In genomic region chr3:33914731-33915389, GRCh38 we compare ENCODE assay signal across 1 cellular context.
TF ChIP-seq lines count a peak whose summit lies in the region.

No MANE protein-coding gene starts in this region.

TF ChIP-seq in K562, 482 proteins besides CTCF, POLR2A, EP300 and RAD21 (continued from another document and continues in another):
- TF ChIP-seq PRDM10 (IDR thresholded peaks at IDR 0.05; ENCODE audit: partially characterized antibody) (peak; percentile 75), ZKSCAN3 (CRISPR knock-in tag; IDR thresholded peaks at IDR 0.05) (no peak), JUN (IDR thresholded peaks at IDR 0.05; ENCODE audit: borderline replicate concordance, low read depth, low read length) (peak; percentile 2; the same call in 1 of the 2 replicates), JUN (CRISPR knock-in tag; IDR thresholded peaks at IDR 0.05; ENCODE audit: borderline replicate concordance) (no peak), KLF13 (tag; IDR thresholded peaks at IDR 0.05; ENCODE audit: borderline replicate concordance, low read depth) (peak; percentile 69; the same call in 1 of the 2 replicates), RB1 (IDR thresholded peaks at IDR 0.05; ENCODE audit: low read depth) (peak; percentile 52; the same call in 1 of the 2 replicates), NCOA6 (IDR thresholded peaks at IDR 0.05) (0 out of 2 replicates have a peak, but pooled peaks have one; percentile 25), CHD4 (IDR thresholded peaks at IDR 0.05; ENCODE audit: insufficient read depth, insufficient replicate concordance, low read depth, low read length, poor library complexity, severe bottlenecking) (peak; percentile 81), ZNF707 (CRISPR knock-in tag; conservative IDR thresholded peaks at IDR 0.05) (no peak), HMGN3 (IDR thresholded peaks at IDR 0.05; ENCODE audit: borderline replicate concordance, extremely low read depth, insufficient read length, low read depth, low read length) (peak; percentile 85), ZBTB17 (CRISPR knock-in tag; IDR thresholded peaks at IDR 0.05) (0 out of 2 replicates have a peak, but pooled peaks have one; percentile 19), THAP7 (CRISPR knock-in tag; IDR thresholded peaks at IDR 0.05) (no peak), YBX1 (IDR thresholded peaks at IDR 0.05) (no peak), POLR2AphosphoS5 (IDR thresholded peaks at IDR 0.05; ENCODE audit: control insufficient read depth, insufficient read depth, low read depth, low read length) (peak; percentile 70; the same call in 1 of the 2 replicates), ZSCAN32 (CRISPR knock-in tag; IDR thresholded peaks at IDR 0.05) (no peak), NCOR1 (IDR thresholded peaks at IDR 0.05) (peak; percentile 83), NUFIP1 (IDR thresholded peaks at IDR 0.05; ENCODE audit: partially characterized antibody) (no peak), MBD1 (CRISPR knock-in tag; IDR thresholded peaks at IDR 0.05) (no peak), ZNF324 (CRISPR knock-in tag; IDR thresholded peaks at IDR 0.05) (no peak), PHF8 (IDR thresholded peaks at IDR 0.05; ENCODE audit: borderline replicate concordance, low read length) (no peak), NR2C1 (IDR thresholded peaks at IDR 0.05) (no peak), NR2C1 (tag; IDR thresholded peaks at IDR 0.05) (no peak), NELFE (IDR thresholded peaks at IDR 0.05; ENCODE audit: insufficient read depth, insufficient read length) (no peak), MAZ (CRISPR knock-in tag; conservative IDR thresholded peaks at IDR 0.05 in 1 of 2, IDR thresholded peaks at IDR 0.05 in 1 of 2) (peak; percentile 81 to 87), JUNB (CRISPR knock-in tag; conservative IDR thresholded peaks at IDR 0.05) (no peak), THRAP3 (IDR thresholded peaks at IDR 0.05; ENCODE audit: borderline replicate concordance) (no peak), ZNF239 (CRISPR knock-in tag; IDR thresholded peaks at IDR 0.05) (no peak), CHD2 (IDR thresholded peaks at IDR 0.05; ENCODE audit: low read depth, low read length) (0 out of 2 replicates have a peak, but pooled peaks have one; percentile 31), SMARCB1 (IDR thresholded peaks at IDR 0.05; ENCODE audit: insufficient read length, low read depth) (no peak), NFXL1 (CRISPR knock-in tag; IDR thresholded peaks at IDR 0.05) (no peak), DLX4 (CRISPR knock-in tag; IDR thresholded peaks at IDR 0.05) (no peak), PML (IDR thresholded peaks at IDR 0.05; ENCODE audit: low read length) (peak; percentile 60; the same call in 1 of the 2 replicates), ZNF146 (CRISPR knock-in tag; IDR thresholded peaks at IDR 0.05; ENCODE audit: unreplicated experiment) (no peak), ELF4 (CRISPR knock-in tag; IDR thresholded peaks at IDR 0.05) (no peak), XRCC4 (IDR thresholded peaks at IDR 0.05; ENCODE audit: extremely low read depth, insufficient read depth, insufficient read length) (no peak), SIX5 (IDR thresholded peaks at IDR 0.05; ENCODE audit: borderline replicate concordance in 1 of 2, insufficient read depth in 1 of 2, low read depth in 1 of 2, low read length in 2 of 2) (no peak), CTBP1 (IDR thresholded peaks at IDR 0.05; ENCODE audit: borderline replicate concordance) (peak; percentile 74; the same call in 1 of the 2 replicates), POLR2H (tag; IDR thresholded peaks at IDR 0.05; ENCODE audit: low read depth) (no peak)
- TF ChIP-seq, protein P1, sequence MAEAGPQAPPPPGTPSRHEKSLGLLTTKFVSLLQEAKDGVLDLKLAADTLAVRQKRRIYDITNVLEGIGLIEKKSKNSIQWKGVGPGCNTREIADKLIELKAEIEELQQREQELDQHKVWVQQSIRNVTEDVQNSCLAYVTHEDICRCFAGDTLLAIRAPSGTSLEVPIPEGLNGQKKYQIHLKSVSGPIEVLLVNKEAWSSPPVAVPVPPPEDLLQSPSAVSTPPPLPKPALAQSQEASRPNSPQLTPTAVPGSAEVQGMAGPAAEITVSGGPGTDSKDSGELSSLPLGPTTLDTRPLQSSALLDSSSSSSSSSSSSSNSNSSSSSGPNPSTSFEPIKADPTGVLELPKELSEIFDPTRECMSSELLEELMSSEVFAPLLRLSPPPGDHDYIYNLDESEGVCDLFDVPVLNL (CRISPR knock-in tag; IDR thresholded peaks at IDR 0.05; ENCODE audit: low read depth), result no peak
- TF ChIP-seq, protein P2, sequence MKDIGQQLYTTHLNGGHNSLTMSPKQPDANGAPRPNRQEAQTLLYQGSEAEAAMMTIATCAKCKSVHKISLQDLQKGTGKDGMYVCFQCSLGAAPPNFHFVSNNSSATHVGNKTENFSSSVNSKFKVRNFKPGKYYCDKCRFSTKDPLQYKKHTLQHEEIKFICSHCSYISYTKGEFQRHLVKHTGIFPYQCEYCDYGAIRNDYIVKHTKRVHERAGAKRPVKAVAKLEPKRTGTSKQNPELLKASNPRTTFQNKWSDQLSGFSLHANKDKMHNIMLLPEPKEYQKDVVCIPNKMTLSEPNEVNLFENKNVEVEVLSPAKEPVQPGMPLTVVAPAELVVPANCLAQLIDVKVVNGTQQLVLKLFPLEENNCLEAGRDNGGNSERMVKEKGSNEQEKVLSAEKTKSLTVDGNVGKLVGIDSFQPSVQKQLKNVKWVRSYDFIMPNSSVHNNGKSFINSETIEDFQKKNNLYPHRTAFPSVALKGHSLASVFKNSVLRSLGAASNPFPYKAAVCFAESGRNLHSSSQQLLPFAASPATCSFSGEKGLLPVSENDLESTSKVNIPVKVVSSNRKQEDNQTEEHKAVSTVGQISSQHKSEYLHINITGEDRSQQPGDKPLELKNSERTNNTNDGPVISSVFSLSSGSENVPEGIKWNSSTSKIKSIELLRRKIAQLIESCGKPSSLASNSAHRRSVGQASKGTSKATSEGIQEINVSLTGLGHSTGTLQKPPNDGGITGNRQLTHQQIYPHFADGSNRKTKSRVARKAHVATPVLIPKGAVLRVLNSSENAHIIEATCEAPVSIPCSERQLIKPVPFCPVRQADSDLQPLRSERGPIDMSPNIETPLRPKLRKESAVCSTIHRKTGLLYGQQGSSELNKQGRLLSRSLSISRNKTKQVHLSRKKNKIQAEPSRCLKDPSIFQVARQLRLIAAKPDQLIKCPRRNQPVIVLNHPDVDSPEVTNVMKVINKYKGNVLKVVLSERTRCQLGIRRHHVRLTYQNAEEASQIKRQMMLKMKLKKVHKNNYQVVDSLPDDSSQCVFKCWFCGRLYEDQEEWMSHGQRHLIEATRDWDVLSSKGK (CRISPR knock-in tag; IDR thresholded peaks at IDR 0.05), result no peak
- TF ChIP-seq, protein P3, sequence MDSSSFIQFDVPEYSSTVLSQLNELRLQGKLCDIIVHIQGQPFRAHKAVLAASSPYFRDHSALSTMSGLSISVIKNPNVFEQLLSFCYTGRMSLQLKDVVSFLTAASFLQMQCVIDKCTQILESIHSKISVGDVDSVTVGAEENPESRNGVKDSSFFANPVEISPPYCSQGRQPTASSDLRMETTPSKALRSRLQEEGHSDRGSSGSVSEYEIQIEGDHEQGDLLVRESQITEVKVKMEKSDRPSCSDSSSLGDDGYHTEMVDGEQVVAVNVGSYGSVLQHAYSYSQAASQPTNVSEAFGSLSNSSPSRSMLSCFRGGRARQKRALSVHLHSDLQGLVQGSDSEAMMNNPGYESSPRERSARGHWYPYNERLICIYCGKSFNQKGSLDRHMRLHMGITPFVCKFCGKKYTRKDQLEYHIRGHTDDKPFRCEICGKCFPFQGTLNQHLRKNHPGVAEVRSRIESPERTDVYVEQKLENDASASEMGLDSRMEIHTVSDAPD (CRISPR knock-in tag; IDR thresholded peaks at IDR 0.05), result no peak
- TF ChIP-seq, protein P4, sequence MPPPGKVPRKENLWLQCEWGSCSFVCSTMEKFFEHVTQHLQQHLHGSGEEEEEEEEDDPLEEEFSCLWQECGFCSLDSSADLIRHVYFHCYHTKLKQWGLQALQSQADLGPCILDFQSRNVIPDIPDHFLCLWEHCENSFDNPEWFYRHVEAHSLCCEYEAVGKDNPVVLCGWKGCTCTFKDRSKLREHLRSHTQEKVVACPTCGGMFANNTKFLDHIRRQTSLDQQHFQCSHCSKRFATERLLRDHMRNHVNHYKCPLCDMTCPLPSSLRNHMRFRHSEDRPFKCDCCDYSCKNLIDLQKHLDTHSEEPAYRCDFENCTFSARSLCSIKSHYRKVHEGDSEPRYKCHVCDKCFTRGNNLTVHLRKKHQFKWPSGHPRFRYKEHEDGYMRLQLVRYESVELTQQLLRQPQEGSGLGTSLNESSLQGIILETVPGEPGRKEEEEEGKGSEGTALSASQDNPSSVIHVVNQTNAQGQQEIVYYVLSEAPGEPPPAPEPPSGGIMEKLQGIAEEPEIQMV (tag; conservative IDR thresholded peaks at IDR 0.05; ENCODE audit: low read depth), result no peak
- TF ChIP-seq, protein P5, sequence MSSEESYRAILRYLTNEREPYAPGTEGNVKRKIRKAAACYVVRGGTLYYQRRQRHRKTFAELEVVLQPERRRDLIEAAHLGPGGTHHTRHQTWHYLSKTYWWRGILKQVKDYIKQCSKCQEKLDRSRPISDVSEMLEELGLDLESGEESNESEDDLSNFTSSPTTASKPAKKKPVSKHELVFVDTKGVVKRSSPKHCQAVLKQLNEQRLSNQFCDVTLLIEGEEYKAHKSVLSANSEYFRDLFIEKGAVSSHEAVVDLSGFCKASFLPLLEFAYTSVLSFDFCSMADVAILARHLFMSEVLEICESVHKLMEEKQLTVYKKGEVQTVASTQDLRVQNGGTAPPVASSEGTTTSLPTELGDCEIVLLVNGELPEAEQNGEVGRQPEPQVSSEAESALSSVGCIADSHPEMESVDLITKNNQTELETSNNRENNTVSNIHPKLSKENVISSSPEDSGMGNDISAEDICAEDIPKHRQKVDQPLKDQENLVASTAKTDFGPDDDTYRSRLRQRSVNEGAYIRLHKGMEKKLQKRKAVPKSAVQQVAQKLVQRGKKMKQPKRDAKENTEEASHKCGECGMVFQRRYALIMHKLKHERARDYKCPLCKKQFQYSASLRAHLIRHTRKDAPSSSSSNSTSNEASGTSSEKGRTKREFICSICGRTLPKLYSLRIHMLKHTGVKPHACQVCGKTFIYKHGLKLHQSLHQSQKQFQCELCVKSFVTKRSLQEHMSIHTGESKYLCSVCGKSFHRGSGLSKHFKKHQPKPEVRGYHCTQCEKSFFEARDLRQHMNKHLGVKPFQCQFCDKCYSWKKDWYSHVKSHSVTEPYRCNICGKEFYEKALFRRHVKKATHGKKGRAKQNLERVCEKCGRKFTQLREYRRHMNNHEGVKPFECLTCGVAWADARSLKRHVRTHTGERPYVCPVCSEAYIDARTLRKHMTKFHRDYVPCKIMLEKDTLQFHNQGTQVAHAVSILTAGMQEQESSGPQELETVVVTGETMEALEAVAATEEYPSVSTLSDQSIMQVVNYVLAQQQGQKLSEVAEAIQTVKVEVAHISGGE (CRISPR knock-in tag; IDR thresholded peaks at IDR 0.05), result peak in 1 of 3 experiments; percentile 37; a peak in 1 of 6 replicates
